15 cellular contexts compared by ENCODE assay signal in the genomic region with DNA sequence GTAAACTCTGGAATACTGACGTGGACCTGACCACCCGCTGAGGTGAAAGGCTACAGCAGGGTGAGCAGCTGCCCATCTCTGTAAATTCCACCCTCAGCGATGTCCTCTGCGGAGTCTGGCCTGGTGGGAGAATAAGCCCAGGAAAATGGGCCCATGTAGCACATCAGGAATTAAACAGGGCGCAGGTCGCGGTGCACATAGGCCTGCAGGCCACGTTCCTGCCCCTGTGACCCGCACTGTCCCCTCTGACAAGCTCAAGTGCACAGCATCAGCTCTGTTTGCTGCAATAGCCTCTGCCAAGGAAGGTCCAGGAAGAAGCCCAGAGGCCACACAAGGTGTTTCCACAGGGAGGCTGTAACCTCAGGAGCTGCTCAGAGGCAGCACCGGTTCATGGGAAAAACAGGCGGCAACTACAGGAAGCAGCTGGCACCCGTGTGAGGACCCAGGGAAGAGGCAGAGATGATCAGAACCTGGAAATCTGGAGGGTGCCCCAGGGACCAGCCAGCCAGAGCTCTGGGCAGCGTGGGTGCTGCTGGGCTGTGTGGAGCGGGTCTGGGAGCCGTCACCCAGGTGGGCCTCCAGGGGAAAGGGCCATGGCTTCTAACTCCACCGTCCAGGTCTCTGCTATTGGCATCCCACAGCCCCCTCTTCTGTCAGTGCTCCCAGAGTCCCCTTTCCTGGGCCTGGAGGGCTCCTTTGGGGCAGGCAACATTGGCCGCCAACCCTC. TPM values are rescaled to one million over a fixed set of nuclear protein-coding genes. Genes with fewer than 3 reads are reported as not detected.
DNase-seq lines count a peak whose midpoint lies in the region; ATAC-seq and TF ChIP-seq lines count a peak whose summit lies in the region.
"Had no signal": no experiment of that assay in that cellular context is flagged by ENCODE, and none has a peak within 500 bp of the region (broad histone marks: within the 10 kb centered on the region; RNA-seq: fewer than 3 reads in every experiment).

No MANE protein-coding gene starts in this region.

- H3K4me1 ChIP-seq in heart left ventricle, result peaks cover 0 to 43% (median 16%) of the 10 kb centered on the region in 12 donors
- peaks cover 24% of the 10 kb centered on the region for H3K4me1 ChIP-seq in effector memory CD4-positive, alpha-beta T cell (ENCODE audit: control insufficient read depth, insufficient read depth, low read length, poor library complexity, severe bottlenecking)
- H3K4me1 ChIP-seq in neural progenitor cell, result peaks cover 35% of the 10 kb centered on the region
- H3K4me1 ChIP-seq: BE2C had no signal

- H3K4me1 Mint-ChIP-seq in neural progenitor cell, result peaks cover 43% of the 10 kb centered on the region
- peaks cover 44% of the 10 kb centered on the region for H3K4me1 Mint-ChIP-seq in CD14-positive monocyte

- TF ChIP-seq POLR2A in heart left ventricle (IDR thresholded peaks at IDR 0.05), result no peak

- ATAC-seq in heart left ventricle, result no peak
- ATAC-seq: activated CD4-positive, CD25-positive, alpha-beta regulatory T cell treated with anti-CD3 and anti-CD28 coated beads, Interleukin-2, amount 50 U/mL, for 24 hours had no signal

- peaks cover 0 to 9% (median 0%) of the 10 kb centered on the region in 9 donors for H3K27me3 ChIP-seq in heart left ventricle
- no peaks in the 10 kb centered on the region for H3K27me3 ChIP-seq in effector memory CD4-positive, alpha-beta T cell (replicated peaks; ENCODE audit: control insufficient read depth, insufficient read depth, low read length, poor library complexity, severe bottlenecking)
- peaks cover 5% of the 10 kb centered on the region for H3K27me3 ChIP-seq in neural progenitor cell
- H3K27me3 ChIP-seq: BE2C had no signal

- H3K27ac ChIP-seq in heart left ventricle, result peak overlapping the region; percentile 69 to 99 (median 88)
- peak overlapping the region; percentile 78 for H3K27ac ChIP-seq in effector memory CD4-positive, alpha-beta T cell (ENCODE audit: insufficient read depth, low read length, poor library complexity, severe bottlenecking)
- H3K27ac ChIP-seq in neural progenitor cell, result peak overlapping the region; percentile 6
- H3K27ac ChIP-seq: PC-9 had no signal

- TF ChIP-seq CTCF in heart left ventricle (IDR thresholded peaks at IDR 0.05), result no peak
- no peak for TF ChIP-seq CTCF in neural progenitor cell (IDR thresholded peaks at IDR 0.05)
- TF ChIP-seq CTCF in CD14-positive monocyte (IDR thresholded peaks at IDR 0.05), result no peak

- H3K36me3 Mint-ChIP-seq in neural progenitor cell (no peaks in the 10 kb centered on the region), CD14-positive monocyte (peaks cover 5 to 7% of the 10 kb centered on the region in 2 donors)

- intact Hi-C loops in heart left ventricle (cut with DNase I) (loop anchor here in 6 of 10 donors (5.0 to 10.0 kb wide), 5 partner anchors 48 to 198 kb away; a partner anchor contains a TSS), cardiac septum (cut with DNase I) (no loop called here), CD14-positive monocyte (cut with micrococcal nuclease) (loop anchor here (2.0 to 10.0 kb wide), 4 partner anchors 14 to 55 kb away; a partner anchor contains a TSS)

- H3K27me3 Mint-ChIP-seq in neural progenitor cell (ENCODE audit: insufficient read depth, low read depth) (peaks cover 5% of the 10 kb centered on the region), CD14-positive monocyte (ENCODE audit: low read depth in 3 of 3) (peaks cover 9 to 20% (median 13%) of the 10 kb centered on the region in 3 donors)

- H3K27ac Mint-ChIP-seq in neural progenitor cell (peak overlapping the region; percentile 66), CD14-positive monocyte (peak overlapping the region in 1 of 7 donors; percentile 91)

- H3F3A ChIP-seq in neural progenitor cell (ENCODE audit: low read depth), result peaks cover 40% of the 10 kb centered on the region

- H2AFZ ChIP-seq in neural progenitor cell (replicated peaks), result no peak overlapping the region
- H2AFZ ChIP-seq: PC-9 had no signal

- H3K4me3 ChIP-seq in heart left ventricle, result peak overlapping the region in 1 of 12 donors; percentile 15
- H3K4me3 ChIP-seq in effector memory CD4-positive, alpha-beta T cell (ENCODE audit: insufficient read depth, low read depth, low read length, poor library complexity, severe bottlenecking), result no peak overlapping the region
- no peak overlapping the region for H3K4me3 ChIP-seq in neural progenitor cell
- H3K4me3 ChIP-seq: mucosa of descending colon, PC-9 had no signal

- H3K9me3 Mint-ChIP-seq in neural progenitor cell (peaks cover 12% of the 10 kb centered on the region), CD14-positive monocyte (peaks cover 0 to 4% (median 0%) of the 10 kb centered on the region in 7 donors)

- H3K4me3 Mint-ChIP-seq in neural progenitor cell (peak overlapping the region; percentile 67), CD14-positive monocyte (no peak overlapping the region)

- WGBS in heart left ventricle, 4 donors, result 84 to 91% (median 90%) methylated on average over 12 to 17 of the region's 17 CpGs

- no peak overlapping the region for H3K9ac ChIP-seq in neural progenitor cell

- peaks cover 0 to 10% (median 0%) of the 10 kb centered on the region in 9 donors for H3K36me3 ChIP-seq in heart left ventricle
- no peaks in the 10 kb centered on the region for H3K36me3 ChIP-seq in effector memory CD4-positive, alpha-beta T cell (ENCODE audit: control insufficient read depth, insufficient read depth, low read length)
- H3K36me3 ChIP-seq in neural progenitor cell, result no peaks in the 10 kb centered on the region
- H3K36me3 ChIP-seq: BE2C had no signal

- H3K79me2 ChIP-seq in neural progenitor cell (ENCODE audit: low read depth), result peaks cover 3% of the 10 kb centered on the region

- H4K20me1 ChIP-seq in neural progenitor cell (ENCODE audit: low read depth), result no peaks in the 10 kb centered on the region

- DNase-seq in heart left ventricle (peak in 1 of 5 donors; percentile 29), cardiac septum (ENCODE audit: low spot score) (no peak), neural progenitor cell (ENCODE audit: low spot score) (no peak), HT-29 (ENCODE audit: low spot score) (no peak), NCI-H82 treated with DMSO at 0.1 percent for 48 hours (lab: John Stamatoyannopoulos, UW; ENCODE audit: unreplicated experiment) (no peak), CD14-positive monocyte (ENCODE audit: low spot score) (no peak)
- no peak for DNase-seq in effector memory CD4-positive, alpha-beta T cell
- DNase-seq in effector CD8-positive, alpha-beta T cell (lab: John Stamatoyannopoulos, UW), result no peak
- DNase-seq: BE2C; foreskin fibroblast; PC-9; stimulated activated CD4-positive, alpha-beta T cell treated with anti-CD3 and anti-CD28 coated beads, Interleukin-2, amount 100 ng/mL, for 48 hours had no signal

- peak overlapping the region; percentile 63 for H3K4me2 ChIP-seq in neural progenitor cell
- H3K4me2 ChIP-seq: PC-9 had no signal

- no peaks in the 10 kb centered on the region for H3K9me3 ChIP-seq in heart left ventricle
- H3K9me3 ChIP-seq in effector memory CD4-positive, alpha-beta T cell (ENCODE audit: control insufficient read depth, low read length), result no peaks in the 10 kb centered on the region
- no peaks in the 10 kb centered on the region for H3K9me3 ChIP-seq in neural progenitor cell (ENCODE audit: low read depth)
- H3K9me3 ChIP-seq: BE2C, mucosa of descending colon had no signal

RNA-seq across cellular contexts. Expression of a gene that starts 0.8 kb away (rescaled TPM):
- total RNA-seq in heart left ventricle (100 to 1,000 TPM; 116 to 412 (median 149) TPM), cardiac septum (215 TPM), neural progenitor cell (ENCODE audit: low replicate concordance) (10.5 and 63.9 TPM in 2 replicates)
- polyA plus RNA-seq in heart left ventricle (100 to 1,000 TPM; 270 to 501 TPM), CD14-positive monocyte (1,000 to 10,000 TPM in 1 of 2 donors, 100 to 1,000 TPM in 1; 625 to 1,147 TPM)
- 31.2 and 32.3 TPM in 2 replicates for total RNA-seq in HT-29 (2014; rRNA removed; shearing (Covaris generic))

RNA-seq across cellular contexts. Expression of a gene that starts 7.0 kb away (rescaled TPM):
- total RNA-seq in heart left ventricle (100 to 1,000 TPM in 6 of 9 donors, 10 to 100 TPM in 3; 61.3 to 277 (median 127) TPM), cardiac septum (123 TPM), neural progenitor cell (ENCODE audit: low replicate concordance) (13.3 and 48.6 TPM in 2 replicates)
- polyA plus RNA-seq in heart left ventricle (100 to 1,000 TPM; 158 to 278 TPM), CD14-positive monocyte (10 to 100 TPM; 26.0 to 36.3 TPM)
- total RNA-seq in HT-29 (2014; rRNA removed; shearing (Covaris generic)), result 6.8 and 7.6 TPM in 2 replicates

RNA-seq across cellular contexts. Expression of a gene that starts 7.5 kb away (rescaled TPM):
- total RNA-seq in heart left ventricle, result not detected
- polyA plus RNA-seq in heart left ventricle, result not detected
- not detected for total RNA-seq in cardiac septum
- not detected in 2 replicates for total RNA-seq in neural progenitor cell (ENCODE audit: low replicate concordance)
- total RNA-seq in HT-29 (2014; rRNA removed; shearing (Covaris generic)), result not detected in 2 replicates
- not detected for polyA plus RNA-seq in CD14-positive monocyte
- total RNA-seq: bronchial epithelial cell, mucosa of descending colon, PC-9 had no signal

RNA-seq across cellular contexts. Expression of a gene that starts 13.9 kb away (rescaled TPM):
- total RNA-seq in heart left ventricle (100 to 1,000 TPM; 144 to 781 (median 214) TPM), cardiac septum (260 TPM), neural progenitor cell (ENCODE audit: low replicate concordance) (19.8 and 61.7 TPM in 2 replicates)
- polyA plus RNA-seq in heart left ventricle (100 to 1,000 TPM; 501 to 873 TPM), CD14-positive monocyte (100 to 1,000 TPM; 445 to 637 TPM)
- total RNA-seq in HT-29 (2014; rRNA removed; shearing (Covaris generic)), result 10.6 and 30.1 TPM in 2 replicates

RNA-seq across cellular contexts. Expression of a gene that starts 17.9 kb away (rescaled TPM):
- total RNA-seq in heart left ventricle (10 to 100 TPM in 2 of 9 donors, 1 to 10 TPM in 7; 4.5 to 11.1 (median 6.2) TPM), cardiac septum (11.0 TPM), neural progenitor cell (ENCODE audit: low replicate concordance) (20.5 and 44.4 TPM in 2 replicates)
- polyA plus RNA-seq in heart left ventricle (10 to 100 TPM in 1 of 2 donors, 1 to 10 TPM in 1; 9.4 to 15.7 TPM), CD14-positive monocyte (1 to 10 TPM; 1.6 to 2.1 TPM)
- 175 and 194 TPM in 2 replicates for total RNA-seq in HT-29 (2014; rRNA removed; shearing (Covaris generic))

Comparison
In these comparisons a context has a peak if more than half of its experiments do, and no peak if none do; other contexts are left out.
1. H3K27ac ChIP-seq: peak in every context shown above with its lines; median percentile 88 in heart left ventricle; 78 in effector memory CD4-positive, alpha-beta T cell; 6 in neural progenitor cell.